28 cellular contexts compared by ENCODE assay signal in the genomic region with DNA sequence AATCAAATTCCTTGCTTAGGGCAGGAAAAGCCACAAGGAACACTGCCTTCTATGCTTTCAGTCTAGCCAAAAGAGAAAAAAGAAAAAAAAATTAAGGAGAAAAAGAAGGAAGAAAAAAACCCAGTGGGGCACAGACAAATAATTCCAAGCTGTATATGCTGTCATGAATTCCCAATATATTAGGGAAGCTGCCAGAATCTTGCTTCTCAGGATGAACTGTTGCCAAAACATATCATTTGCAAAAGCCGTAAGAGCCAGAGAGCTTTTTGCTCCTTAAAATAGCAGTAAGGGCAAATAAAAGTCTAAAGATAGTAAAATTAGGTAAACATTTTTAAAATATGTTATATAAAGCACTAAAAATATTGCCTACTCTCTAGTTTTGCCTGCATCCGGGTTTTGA. TPM values are rescaled to one million over a fixed set of nuclear protein-coding genes. Genes with fewer than 3 reads are reported as not detected.
DNase-seq lines count a peak whose midpoint lies in the region; ATAC-seq, FAIRE-seq and TF ChIP-seq lines count a peak whose summit lies in the region.
"Had no signal": no experiment of that assay in that cellular context is flagged by ENCODE, and none has a peak within 500 bp of the region (broad histone marks: within the 10 kb centered on the region; RNA-seq: fewer than 3 reads in every experiment).

No MANE protein-coding gene starts in this region.

- no peaks in the 10 kb centered on the region; the same call in 1 of the 2 replicates for H4K20me1 ChIP-seq in IMR-90 (ENCODE audit: insufficient read depth, low read length)

- H3K36me3 ChIP-seq in IMR-90 (ENCODE audit: control insufficient read depth, insufficient read depth, low read length) (peaks cover 16% of the 10 kb centered on the region), small intestine (ENCODE audit: control insufficient read depth in 2 of 2, insufficient read depth in 2 of 2, low read length in 2 of 2) (peaks cover 0 to 6% of the 10 kb centered on the region in 2 donors)
- H3K36me3 ChIP-seq: vagina had no signal

- TF ChIP-seq RAD21 in IMR-90 (IDR thresholded peaks at IDR 0.05; ENCODE audit: low read length) = no peak

- dilution Hi-C loops in IMR-90 (cut with HindIII; ENCODE audit: low sequenced_read_pairs, unreplicated experiment) = no loop called here

- no peaks in the 10 kb centered on the region for H3K9me3 ChIP-seq in IMR-90 (ENCODE audit: control insufficient read depth, insufficient read depth, low read length)
- H3K9me3 ChIP-seq in small intestine (ENCODE audit: control insufficient read depth, low read depth) = no peaks in the 10 kb centered on the region
- H3K9me3 ChIP-seq: body of pancreas, gastroesophageal sphincter, vagina had no signal

- H2AK5ac ChIP-seq in IMR-90 (ENCODE audit: low read depth, low read length) = no peak overlapping the region

- H3K4me1 ChIP-seq in IMR-90 (ENCODE audit: control insufficient read depth, insufficient read depth, low read length) = no peaks in the 10 kb centered on the region; the same call in 1 of the 2 replicates
- H3K4me1 ChIP-seq in small intestine (ENCODE audit: control insufficient read depth in 2 of 2, insufficient read depth in 1 of 2, low read depth in 1 of 2, low read length in 1 of 2) = peaks cover 8 to 13% of the 10 kb centered on the region in 2 donors
- H3K4me1 ChIP-seq: vagina had no signal

- H2AFZ ChIP-seq in IMR-90 (replicated peaks; ENCODE audit: low read length, poor library complexity) = no peak overlapping the region
- H2AFZ ChIP-seq: GM23248 had no signal

- no peak overlapping the region for H2BK120ac ChIP-seq in IMR-90 (ENCODE audit: low read depth, low read length)

- no peak overlapping the region for H2AK9ac ChIP-seq in IMR-90 (replicated peaks; ENCODE audit: low read depth, low read length, poor library complexity)

- no peak for TF ChIP-seq CTCF in IMR-90 (conservative IDR thresholded peaks at IDR 0.05; ENCODE audit: low read depth, low read length)

- ATAC-seq in IMR-90 (ENCODE audit: low read depth) (no peak), sciatic nerve (peak; percentile 40), HG02885 (IDR thresholded peaks at IDR 0.05; ENCODE audit: poor library complexity, unreplicated experiment) (no peak), HG02588 (IDR thresholded peaks at IDR 0.05; ENCODE audit: unreplicated experiment) (no peak)
- ATAC-seq: body of pancreas; gastroesophageal sphincter; naive thymus-derived CD4-positive, alpha-beta T cell; stimulated activated naive B cell treated with anti-CD40 and anti-IgM and Interleukin-4, amounts not matched to agents 10 μg/mL and 1 μg/mL and 100 μg/mL, for 72 hours had no signal

- BruUV-seq in IMR-90 (replicated peaks; lab: Mats Ljungman, UMichigan) = no TSS peak

- no peak overlapping the region for H3K27ac ChIP-seq in IMR-90 (ENCODE audit: insufficient read depth, low read length)
- no peak overlapping the region for H3K27ac ChIP-seq in small intestine (ENCODE audit: low read depth in 1 of 2, low read length in 1 of 2)
- H3K27ac ChIP-seq: 22Rv1, GM23248, vagina had no signal

- H3K4ac ChIP-seq in IMR-90 (ENCODE audit: low read depth, low read length) = no peak overlapping the region

- H4K8ac ChIP-seq in IMR-90 (ENCODE audit: low read depth in 2 of 2, low read length in 2 of 2) = no peak overlapping the region

- no peak overlapping the region for H3K4me2 ChIP-seq in IMR-90 (ENCODE audit: low read depth, low read length)

- DNase-seq in DMS 273 (lab: John Stamatoyannopoulos, UW; ENCODE audit: unreplicated experiment) (peak; percentile 31), DMS 273 treated with DMSO at 0.1 percent for 48 hours (lab: John Stamatoyannopoulos, UW) (no peak), IMR-90 (peak; percentile 20), fibroblast of peridontal ligament (ENCODE audit: extremely low read depth) (peak; percentile 87), sciatic nerve (ENCODE audit: low spot score) (no peak), small intestine (no peak)
- DNase-seq: activated CD4-positive, alpha-beta T cell treated with anti-CD3 and anti-CD28 coated beads for 48 hours; activated effector memory CD4-positive, alpha-beta T cell treated with anti-CD3 and anti-CD28 coated beads, Interleukin-2, amount 50 U/mL, for 16 hours; activated T-cell treated with anti-CD3 and anti-CD28 coated beads, Interleukin-2, amount 50 U/mL, for 1 hour; body of pancreas; effector memory CD4-positive, alpha-beta T cell; erythroblast; GM23248; hypothalamus; immature natural killer cell; midbrain; naive thymus-derived CD4-positive, alpha-beta T cell; occipital lobe; retina; stimulated activated CD4-positive, alpha-beta T cell treated with anti-CD3 and anti-CD28 coated beads, Interleukin-12 subunit alpha, Interleukin-12 subunit beta, amount 100 ng/mL, for 4 hours; stimulated activated naive B cell treated with anti-CD40 and anti-IgM and Interleukin-4, amounts not matched to agents 10 μg/mL and 1 μg/mL and 100 μg/mL, for 72 hours had no signal

- H2BK20ac ChIP-seq in IMR-90 (ENCODE audit: low read depth, low read length) = no peak overlapping the region

- no peak overlapping the region for H2BK15ac ChIP-seq in IMR-90 (ENCODE audit: low read depth, low read length)

- H3K9me1 ChIP-seq in IMR-90 (ENCODE audit: insufficient read depth, low read length) = peaks cover 3% of the 10 kb centered on the region; the same call in 1 of the 2 replicates

- in situ Hi-C loops in IMR-90 (cut with MboI; ENCODE audit: low sequenced_read_pairs) = no loop called here

- H2BK5ac ChIP-seq in IMR-90 (ENCODE audit: low read depth, low read length, poor library complexity, severe bottlenecking) = no peak overlapping the region

- CTCF ChIA-PET in IMR-90 (lab: Yijun Ruan, JAX) = interaction anchor here (1.8 kb wide), 1 partner anchor 47 kb away, joined by 5 read pairs; no protein-coding TSS in a partner anchor

- H3K23ac ChIP-seq in IMR-90 (ENCODE audit: low read depth, low read length) = no peak overlapping the region

- no peak overlapping the region for H3K56ac ChIP-seq in IMR-90 (ENCODE audit: extremely low read depth, insufficient read depth, low read length)

- H4K91ac ChIP-seq in IMR-90 (ENCODE audit: insufficient read depth, low read depth, low read length) = no peak overlapping the region

- H3K27me3 ChIP-seq in IMR-90 (ENCODE audit: control insufficient read depth, insufficient read depth, low read length) = no peaks in the 10 kb centered on the region
- H3K27me3 ChIP-seq in small intestine (ENCODE audit: control insufficient read depth in 2 of 2, insufficient read depth in 2 of 2, low read length in 2 of 2) = no peaks in the 10 kb centered on the region
- H3K27me3 ChIP-seq: body of pancreas, gastroesophageal sphincter, vagina had no signal

- intact Hi-C loops in IMR-90 (cut with micrococcal nuclease) (no loop called here), sciatic nerve (cut with DNase I) (no loop called here)

- H4K5ac ChIP-seq in IMR-90 (ENCODE audit: low read depth, low read length) = no peak overlapping the region

- H3K4me3 ChIP-seq in IMR-90 (ENCODE audit: insufficient read depth, low read depth, low read length) = no peak overlapping the region
- H3K4me3 ChIP-seq in small intestine (ENCODE audit: low read depth in 1 of 2, low read length in 2 of 2) = no peak overlapping the region
- H3K4me3 ChIP-seq: body of pancreas, gastroesophageal sphincter, GM23248, vagina had no signal

- FAIRE-seq in small intestine (lab: Jason Lieb, UNC) = no peak
- FAIRE-seq: colon, GM12891 had no signal

- no peak overlapping the region for H3K18ac ChIP-seq in IMR-90 (ENCODE audit: low read depth, low read length)

- no peaks in the 10 kb centered on the region for H3K79me1 ChIP-seq in IMR-90 (ENCODE audit: low read depth in 1 of 2, low read length in 2 of 2)

- POLR2A ChIA-PET in IMR-90 (lab: Charles Lee; ENCODE audit: unreplicated experiment) = no interaction called here

- no CpG with 5 or more reads among the region's 2 CpGs for WGBS in IMR-90 (ENCODE audit: extremely low coverage in 2 of 2, insufficient read length in 1 of 2), 2 experiments
- 59 to 87% (median 67%) methylated on average over 2 of the region's 2 CpGs for WGBS in small intestine, 3 donors

- no peak overlapping the region for H3K9ac ChIP-seq in IMR-90 (ENCODE audit: low read depth, low read length)
- H3K9ac ChIP-seq: GM23248 had no signal

- H3K14ac ChIP-seq in IMR-90 (replicated peaks; ENCODE audit: low read depth, low read length) = no peak overlapping the region

- TF ChIP-seq POLR2A in IMR-90 (IDR thresholded peaks at IDR 0.05; ENCODE audit: low read depth, low read length) = no peak

TF ChIP-seq in IMR-90, 13 proteins besides CTCF, POLR2A, EP300 and RAD21 (continues in another document):
- no peak for TF ChIP-seq SMC3 (IDR thresholded peaks at IDR 0.05; ENCODE audit: low read depth, low read length)
- TF ChIP-seq CEBPB (IDR thresholded peaks at IDR 0.05; ENCODE audit: low read depth, low read length) = no peak
- TF ChIP-seq BHLHE40 (IDR thresholded peaks at IDR 0.05; ENCODE audit: low read depth, low read length) = no peak
- no peak for TF ChIP-seq MAZ (IDR thresholded peaks at IDR 0.05; ENCODE audit: borderline replicate concordance, low read depth, low read length)
- TF ChIP-seq NFE2L2 (IDR thresholded peaks at IDR 0.05; ENCODE audit: low read depth, low read length) = no peak
- TF ChIP-seq FOS (IDR thresholded peaks at IDR 0.05; ENCODE audit: low read depth, low read length) = no peak
- TF ChIP-seq CHD1 (IDR thresholded peaks at IDR 0.05; ENCODE audit: low read depth, low read length) = no peak
- TF ChIP-seq, protein P1, sequence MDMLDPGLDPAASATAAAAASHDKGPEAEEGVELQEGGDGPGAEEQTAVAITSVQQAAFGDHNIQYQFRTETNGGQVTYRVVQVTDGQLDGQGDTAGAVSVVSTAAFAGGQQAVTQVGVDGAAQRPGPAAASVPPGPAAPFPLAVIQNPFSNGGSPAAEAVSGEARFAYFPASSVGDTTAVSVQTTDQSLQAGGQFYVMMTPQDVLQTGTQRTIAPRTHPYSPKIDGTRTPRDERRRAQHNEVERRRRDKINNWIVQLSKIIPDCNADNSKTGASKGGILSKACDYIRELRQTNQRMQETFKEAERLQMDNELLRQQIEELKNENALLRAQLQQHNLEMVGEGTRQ (IDR thresholded peaks at IDR 0.05; ENCODE audit: low read depth, low read length) = no peak

RNA-seq across cellular contexts. Expression of gene PGM1, which starts 52.1 kb away (rescaled TPM):
- total RNA-seq in IMR-90 (2012; rRNA removed) = 82.5 and 94.5 TPM in 2 replicates
- 35.8 and 42.6 TPM in 2 replicates for polyA plus RNA-seq in IMR-90 (2012; rRNA removed)
- 31.9 and 32.3 TPM in 2 replicates for polyA plus RNA-seq in IMR-90 (2012; cell fraction: cytosol; rRNA removed)
- polyA plus RNA-seq in IMR-90 (2012; cell fraction: nucleus; rRNA removed; ENCODE audit: low replicate concordance) = 12.6 and 24.0 TPM in 2 replicates
- total RNA-seq in sciatic nerve = 33.7 TPM
- polyA plus RNA-seq in small intestine = 10 to 100 TPM; 43.0 to 88.8 (median 60.8) TPM

Comparison
In these comparisons a context has a peak if more than half of its experiments do, and no peak if none do; other contexts are left out.
1. DNase-seq: peak in DMS 273 (single experiment), IMR-90 (single experiment) and fibroblast of peridontal ligament (single experiment); none in DMS 273 treated with DMSO at 0.1 percent for 48 hours (single experiment), sciatic nerve (single experiment) and small intestine (single experiment).